Comparison of ENCODE assay signal across 16 cellular contexts in the genomic region with DNA sequence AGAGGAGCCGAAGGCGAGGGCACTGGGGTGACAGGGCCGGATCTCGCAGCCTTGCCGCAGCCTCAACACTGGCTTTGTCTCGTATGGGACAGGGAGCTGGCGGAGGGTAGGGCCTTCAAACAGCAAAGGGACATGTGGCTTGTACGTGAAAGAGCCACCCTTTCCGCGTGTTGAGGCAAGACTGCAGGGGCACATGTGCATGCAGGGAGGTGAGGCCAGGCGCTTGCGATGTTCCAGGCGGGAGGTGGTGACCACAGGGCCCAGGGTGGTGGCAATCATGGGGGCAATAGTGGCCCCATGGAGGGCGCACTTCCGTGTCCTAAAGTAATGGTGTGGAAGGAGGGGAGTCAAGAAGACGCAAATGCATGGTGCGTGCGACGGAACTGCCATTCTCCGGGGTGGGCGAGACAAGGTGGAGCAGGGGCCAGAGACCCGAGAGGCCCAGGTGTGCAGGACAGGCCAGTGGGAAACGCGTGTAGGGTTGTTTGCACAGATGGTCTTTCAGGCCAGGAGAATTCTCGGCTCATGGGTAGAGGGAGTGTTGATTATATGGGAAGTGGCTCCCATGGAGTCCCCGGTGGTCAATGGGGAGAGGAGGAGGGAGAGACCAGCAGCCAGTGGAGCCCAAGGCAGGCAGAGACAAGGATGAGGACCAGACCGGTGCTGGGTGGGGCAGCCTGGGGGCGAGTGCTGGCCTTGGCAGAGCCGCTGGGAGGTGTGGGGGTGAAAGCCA.
"Had no signal": no experiment of that assay in that cellular context is flagged by ENCODE, and none has a peak within 500 bp of the region (broad histone marks: within the 10 kb centered on the region; RNA-seq: fewer than 3 reads in every experiment).

No MANE protein-coding gene starts in this region.

- H3K36me3 ChIP-seq: brain microvascular endothelial cell, gastrocnemius medialis, heart right ventricle had no signal

- H3K4me1 Mint-ChIP-seq: activated B cell treated with CpG ODN at 0.5 μM for 24 hours, natural killer cell had no signal

- H3K4me3 Mint-ChIP-seq: activated B cell treated with CpG ODN at 0.5 μM for 24 hours; activated CD8-positive, alpha-beta T cell treated with anti-CD3 and anti-CD28 coated beads for 36 hours; activated naive CD8-positive, alpha-beta T cell treated with anti-CD3 and anti-CD28 coated beads, Interleukin-2, amount 10 ng/mL, durations not matched to agents 7 days and 5 days; activated T-helper 1 cell treated with anti-CD3 and anti-CD28 coated beads, Interleukin-12 subunit alpha, Interleukin-12 subunit beta, Interleukin-2, Interleukin-4 antibody, amounts not matched to agents 30 ng/mL and 10 ng/mL and 1 ng/mL, durations not matched to agents 14 hours and 24 hours and 36 hours; dendritic cell treated with granulocyte-macrophage colony-stimulating factor and Interleukin-4, amounts not matched to agents 40 ng/mL and 50 ng/mL, for 4 days; natural killer cell had no signal

- H3K4me1 ChIP-seq: gastrocnemius medialis had no signal

- H3K27ac ChIP-seq: brain microvascular endothelial cell, gastrocnemius medialis, heart right ventricle had no signal

- H3K4me3 ChIP-seq: gastrocnemius medialis, heart right ventricle had no signal

- H3K9me3 ChIP-seq: gastrocnemius medialis had no signal

- H3K9me3 Mint-ChIP-seq: activated B cell treated with CpG ODN at 0.5 μM for 24 hours; activated naive CD8-positive, alpha-beta T cell treated with anti-CD3 and anti-CD28 coated beads, Interleukin-2, amount 10 ng/mL, durations not matched to agents 7 days and 5 days; activated T-helper 1 cell treated with anti-CD3 and anti-CD28 coated beads, Interleukin-12 subunit alpha, Interleukin-12 subunit beta, Interleukin-2, Interleukin-4 antibody, amounts not matched to agents 30 ng/mL and 10 ng/mL and 1 ng/mL, durations not matched to agents 14 hours and 24 hours and 36 hours; dendritic cell treated with granulocyte-macrophage colony-stimulating factor and Interleukin-4, amounts not matched to agents 40 ng/mL and 50 ng/mL, for 4 days; natural killer cell had no signal

- H3K27ac Mint-ChIP-seq: activated B cell treated with CpG ODN at 0.5 μM for 24 hours; activated CD8-positive, alpha-beta T cell treated with anti-CD3 and anti-CD28 coated beads for 36 hours; activated naive CD8-positive, alpha-beta T cell treated with anti-CD3 and anti-CD28 coated beads, Interleukin-2, amount 10 ng/mL, durations not matched to agents 7 days and 5 days; activated T-helper 1 cell treated with anti-CD3 and anti-CD28 coated beads, Interleukin-12 subunit alpha, Interleukin-12 subunit beta, Interleukin-2, Interleukin-4 antibody, amounts not matched to agents 30 ng/mL and 10 ng/mL and 1 ng/mL, durations not matched to agents 14 hours and 24 hours and 36 hours; dendritic cell treated with granulocyte-macrophage colony-stimulating factor and Interleukin-4, amounts not matched to agents 40 ng/mL and 50 ng/mL, for 4 days; natural killer cell had no signal

- DNase-seq: activated B cell treated with CpG ODN at 0.5 μM for 24 hours; activated CD4-positive, alpha-beta T cell treated with anti-CD3 and anti-CD28 coated beads for 48 hours; activated CD8-positive, alpha-beta T cell treated with anti-CD3 and anti-CD28 coated beads for 36 hours; activated naive CD4-positive, alpha-beta T cell; activated naive CD8-positive, alpha-beta T cell treated with anti-CD3 and anti-CD28 coated beads, Interleukin-2, amount 10 ng/mL, durations not matched to agents 7 days and 5 days; brain microvascular endothelial cell; gastrocnemius medialis; heart right ventricle; mammary epithelial cell; natural killer cell; stimulated activated CD4-positive, alpha-beta T cell treated with anti-CD3 and anti-CD28 coated beads, Interleukin-12 subunit alpha, Interleukin-12 subunit beta, amount 100 ng/mL, for 4 hours; SW 1271 had no signal

- FAIRE-seq: islet of Langerhans had no signal

- ATAC-seq: activated CD8-positive, alpha-beta T cell treated with anti-CD3 and anti-CD28 coated beads for 36 hours; gastrocnemius medialis; heart right ventricle; left lobe of liver; natural killer cell had no signal

- H3K27me3 ChIP-seq: brain microvascular endothelial cell, gastrocnemius medialis, heart right ventricle had no signal

- H3K27me3 Mint-ChIP-seq: activated CD8-positive, alpha-beta T cell treated with anti-CD3 and anti-CD28 coated beads for 36 hours; dendritic cell treated with granulocyte-macrophage colony-stimulating factor and Interleukin-4, amounts not matched to agents 40 ng/mL and 50 ng/mL, for 4 days had no signal

- H3K36me3 Mint-ChIP-seq: activated naive CD8-positive, alpha-beta T cell treated with anti-CD3 and anti-CD28 coated beads, Interleukin-2, amount 10 ng/mL, durations not matched to agents 7 days and 5 days; natural killer cell had no signal
